In genomic region chr5:132464155-132464939, GRCh38 we compare ENCODE assay signal across 8 cellular contexts. TPM values are rescaled to one million over a fixed set of nuclear protein-coding genes. Genes with fewer than 3 reads are reported as not detected.
DNase-seq lines count a peak whose midpoint lies in the region; ATAC-seq and TF ChIP-seq lines count a peak whose summit lies in the region.

No MANE protein-coding gene starts in this region.

- 0 out of 2 replicates have a peak overlapping the region, but pooled peaks have one; percentile 1 for H3K9ac ChIP-seq in SK-N-SH
- peak overlapping the region; percentile 5 to 35 (median 25) for H3K9ac ChIP-seq in skeletal muscle tissue (ENCODE audit: low read depth in 1 of 3, low read length in 3 of 3)

- H3K27ac ChIP-seq in SK-N-SH (ENCODE audit: low read depth in 2 of 2, low read length in 1 of 2) (peak overlapping the region in 1 of 2 experiments; percentile 72; a peak in 2 of 4 replicates), skeletal muscle tissue (ENCODE audit: low read depth, low read length) (peak overlapping the region; percentile 0)

- H3K36me3 ChIP-seq in SK-N-SH (replicated peaks in 1 of 2; ENCODE audit: control insufficient read depth in 1 of 2, insufficient read depth in 2 of 2, low read length in 1 of 2) = no peaks in the 10 kb centered on the region
- H3K36me3 ChIP-seq in skeletal muscle tissue (ENCODE audit: control insufficient read depth in 3 of 3, insufficient read depth in 3 of 3, low read length in 3 of 3) = peaks cover 4 to 10% (median 7%) of the 10 kb centered on the region in 3 donors

- H3K27ac Mint-ChIP-seq in T-cell = peak overlapping the region; percentile 97 to 100

- peaks cover 17 to 34% of the 10 kb centered on the region in 2 experiments; a peak in 3 of 4 replicates for H3K4me1 ChIP-seq in SK-N-SH (ENCODE audit: control insufficient read depth in 1 of 2, insufficient read depth in 2 of 2, low read depth in 1 of 2, low read length in 1 of 2)
- peaks cover 33 to 62% (median 50%) of the 10 kb centered on the region in 3 donors for H3K4me1 ChIP-seq in skeletal muscle tissue (ENCODE audit: control insufficient read depth in 3 of 3, insufficient read depth in 3 of 3, low read length in 3 of 3)

- TF ChIP-seq RAD21 in SK-N-SH (IDR thresholded peaks at IDR 0.05; ENCODE audit: low read length) = no peak

- no peaks in the 10 kb centered on the region for H3K27me3 ChIP-seq in SK-N-SH (ENCODE audit: insufficient read depth)
- no peaks in the 10 kb centered on the region for H3K27me3 ChIP-seq in skeletal muscle tissue (ENCODE audit: control insufficient read depth in 3 of 3, insufficient read depth in 3 of 3, low read length in 3 of 3)

- no peaks in the 10 kb centered on the region for H3K9me2 ChIP-seq in SK-N-SH

- no peaks in the 10 kb centered on the region for H3K27me3 Mint-ChIP-seq in T-cell

- no peaks in the 10 kb centered on the region for H3K9me3 Mint-ChIP-seq in T-cell

- no peaks in the 10 kb centered on the region for H4K20me1 ChIP-seq in SK-N-SH (ENCODE audit: insufficient read depth)

- peak overlapping the region; percentile 60 to 77 (median 66) for H3K4me3 Mint-ChIP-seq in T-cell

- H3K4me3 ChIP-seq in SK-N-SH (ENCODE audit: low read depth in 2 of 2, low read length in 1 of 2) (no peak overlapping the region), fibroblast of mammary gland (ENCODE audit: control insufficient read depth, low read depth, low read length) (no peak overlapping the region), skeletal muscle tissue (ENCODE audit: low read length in 3 of 3) (peak overlapping the region in 2 of 3 donors; percentile 10 to 18)

- peak overlapping the region; percentile 44 for H3K4me2 ChIP-seq in SK-N-SH

- ATAC-seq in SK-N-SH treated with all-trans-retinoic acid at 6 μM for 48 hours = no peak; the same call in 2 of the 3 replicates
- ATAC-seq in T-cell (replicated peaks in 1 of 4) = peak in 3 of 4 experiments; percentile 9 to 24 (median 19)
- ATAC-seq in GM19328 (IDR thresholded peaks at IDR 0.05; ENCODE audit: unreplicated experiment) = no peak

- no peak for TF ChIP-seq EP300 in SK-N-SH (IDR thresholded peaks at IDR 0.05; ENCODE audit: borderline replicate concordance in 1 of 2, low read depth in 1 of 2, low read length in 1 of 2)

- CTCF ChIA-PET in SK-N-SH (lab: Yijun Ruan, JAX) (interaction anchor here (0.7 to 1.3 kb wide), 5 partner anchors 10 to 62 kb away, joined by 3 to 4 read pairs (median 3); no protein-coding TSS in a partner anchor), T-cell (lab: Charles Lee) (interaction anchor here (0.6 to 4.5 kb wide), 12 partner anchors 8 to 78 kb away, joined by 3 to 61 read pairs (median 4); no protein-coding TSS in a partner anchor)

- H3K9me3 ChIP-seq in SK-N-SH (no peaks in the 10 kb centered on the region), skeletal muscle tissue (ENCODE audit: control insufficient read depth in 3 of 3, low read length in 3 of 3) (no peaks in the 10 kb centered on the region)

- no peaks in the 10 kb centered on the region for H3K79me2 ChIP-seq in SK-N-SH (ENCODE audit: insufficient read depth)

- POLR2A ChIA-PET in SK-N-SH (lab: Yijun Ruan, JAX) = interaction anchor here (0.6 to 2.2 kb wide), 4 partner anchors 11 to 60 kb away, joined by 3 to 9 read pairs (median 6); partner anchors contain the start of gene IRF1
- POLR2A ChIA-PET in T-cell (lab: Charles Lee) = interaction anchor here (0.5 to 4.4 kb wide), 12 partner anchors 8 to 77 kb away, joined by 3 to 111 read pairs (median 5); partner anchors contain the start of gene IRF1 (in 1 of the 2)

- 77% methylated on average over 12 of the region's 15 CpGs for WGBS in SK-N-SH (ENCODE audit: low lambda C conversion rate)

- H3F3A ChIP-seq in SK-N-SH (replicated peaks; ENCODE audit: insufficient read depth) = peaks cover under 1% of the 10 kb centered on the region

- H3K4me1 Mint-ChIP-seq in T-cell = peaks cover 92 to 98% (median 93%) of the 10 kb centered on the region in 3 donors

- H2AFZ ChIP-seq in SK-N-SH (ENCODE audit: low read depth) = no peak overlapping the region

- H3K36me3 Mint-ChIP-seq in T-cell = peaks cover 24% of the 10 kb centered on the region

- TF ChIP-seq CTCF in SK-N-SH (IDR thresholded peaks at IDR 0.05) (peak; percentile 30; the same call in 1 of the 2 replicates), fibroblast of mammary gland (conservative IDR thresholded peaks at IDR 0.05; ENCODE audit: control insufficient read depth, insufficient read depth, low read depth, low read length) (peak; percentile 13)

- DNase-seq in SK-N-SH (peak; percentile 42), T-cell (peak in 3 of 34 experiments; percentile 34 to 47 (median 42)), fibroblast of mammary gland (ENCODE audit: low read depth) (no peak), NCI-H2107 (lab: John Stamatoyannopoulos, UW) (no peak), hippocampal formation (lab: John Stamatoyannopoulos, UW) (no peak)

TF ChIP-seq in SK-N-SH, 30 proteins besides CTCF, POLR2A, EP300 and RAD21 (continues in another document):
- TF ChIP-seq EZH2phosphoT487 (IDR thresholded peaks at IDR 0.05; ENCODE audit: borderline replicate concordance, low read depth) = no peak
- TF ChIP-seq IRF3 (IDR thresholded peaks at IDR 0.05; ENCODE audit: low read depth, low read length) = no peak
- no peak for TF ChIP-seq POLR2AphosphoS5 (IDR thresholded peaks at IDR 0.05; ENCODE audit: low read depth, low read length)
- TF ChIP-seq USF2 (IDR thresholded peaks at IDR 0.05; ENCODE audit: borderline replicate concordance, low read depth, low read length) = no peak
- TF ChIP-seq PBX3 (IDR thresholded peaks at IDR 0.05) = no peak
- no peak for TF ChIP-seq NRF1 (IDR thresholded peaks at IDR 0.05; ENCODE audit: low read depth, low read length)

TF ChIP-seq in SK-N-SH treated with all-trans-retinoic acid at 6 μM for 48 hours, 23 proteins besides CTCF, POLR2A, EP300 and RAD21 (continues in another document):
- TF ChIP-seq CSRNP3 (CRISPR knock-in tag; IDR thresholded peaks at IDR 0.05) (no peak), ARNTL (CRISPR knock-in tag; IDR thresholded peaks at IDR 0.05; ENCODE audit: borderline replicate concordance, low read depth) (no peak), POU6F1 (CRISPR knock-in tag; IDR thresholded peaks at IDR 0.05; ENCODE audit: borderline replicate concordance, low read depth) (no peak), TCF4 (CRISPR knock-in tag; IDR thresholded peaks at IDR 0.05; ENCODE audit: borderline replicate concordance) (no peak), TOX (CRISPR knock-in tag; IDR thresholded peaks at IDR 0.05; ENCODE audit: borderline replicate concordance) (no peak), CREB5 (CRISPR knock-in tag; IDR thresholded peaks at IDR 0.05; ENCODE audit: low read depth) (no peak), BACH2 (CRISPR knock-in tag; IDR thresholded peaks at IDR 0.05; ENCODE audit: borderline replicate concordance) (no peak), PPARA (CRISPR knock-in tag; IDR thresholded peaks at IDR 0.05; ENCODE audit: borderline replicate concordance) (no peak), GLIS3 (CRISPR knock-in tag; IDR thresholded peaks at IDR 0.05) (no peak), SNAI2 (CRISPR knock-in tag; IDR thresholded peaks at IDR 0.05) (no peak)

RNA-seq across cellular contexts. Expression of gene IRF1, which starts 26.2 kb away (rescaled TPM):
- 13.8 and 15.2 TPM in 2 replicates for polyA plus RNA-seq in SK-N-SH (2012; rRNA removed)
- 9.0 and 11.2 TPM in 2 replicates for polyA plus RNA-seq in SK-N-SH (2012; cell fraction: cytosol; rRNA removed)
- polyA plus RNA-seq in SK-N-SH (2012; cell fraction: nucleus; rRNA removed) = 30.4 and 31.8 TPM in 2 replicates
- total RNA-seq in T-cell (100 to 1,000 TPM; 167 to 859 (median 252) TPM), skeletal muscle tissue (5.2 TPM)

Comparison
In these comparisons a context has a peak if more than half of its experiments do, and no peak if none do; other contexts are left out.
1. H3K4me3 ChIP-seq: peak in skeletal muscle tissue (2 of 3); none in SK-N-SH (0 of 2) and fibroblast of mammary gland (single experiment).
2. ATAC-seq: peak in T-cell (3 of 4); none in SK-N-SH treated with all-trans-retinoic acid at 6 μM for 48 hours (single experiment) and GM19328 (single experiment).
3. RNA of gene IRF1, which starts 26.2 kb away (total RNA-seq): 167 to 859 TPM in T-cell; 5.2 TPM in skeletal muscle tissue (single experiment); every median in the first group is over 10 times any median in the second.